In genomic region chr5:14325369-14325768, GRCh38 we compare ENCODE assay signal across 19 cellular contexts.
"Had no signal": no experiment of that assay in that cellular context is flagged by ENCODE, and none has a peak within 500 bp of the region (broad histone marks: within the 10 kb centered on the region; RNA-seq: fewer than 3 reads in every experiment).

No MANE protein-coding gene starts in this region.

- H3K27me3 ChIP-seq: body of pancreas, gastroesophageal sphincter, left lung, sigmoid colon, spleen, suprapubic skin had no signal

- H3K9me3 Mint-ChIP-seq: natural killer cell treated with Interleukin-12 subunit alpha and Interleukin-12 subunit beta and Interleukin-15 and Interleukin-18, amount 100 ng/mL, for 72 hours; T-helper 1 cell treated with Interleukin-12 subunit alpha and Interleukin-12 subunit beta and Interleukin-4 antibody, amounts not matched to agents 30 μg/mL and 1 μg/mL, for 36 hours had no signal

- H3K27ac Mint-ChIP-seq: activated B cell treated with CpG ODN at 0.5 μM for 24 hours; activated CD8-positive, alpha-beta T cell treated with anti-CD3 and anti-CD28 coated beads for 36 hours; activated naive CD4-positive, alpha-beta T cell treated with anti-CD3 and anti-CD28 coated beads, Interleukin-2, amount 50 U/mL, for 72 hours; stimulated activated naive CD8-positive, alpha-beta T cell treated with anti-CD3 and anti-CD28 coated beads, Interleukin-15, Interleukin-2, amounts not matched to agents 100 ng/mL and 50 ng/mL, for 24 hours; T-helper 1 cell treated with Interleukin-12 subunit alpha and Interleukin-12 subunit beta and Interleukin-4 antibody, amounts not matched to agents 30 μg/mL and 1 μg/mL, for 36 hours had no signal

- H3K27me3 Mint-ChIP-seq: activated B cell treated with CpG ODN at 0.5 μM for 24 hours; activated CD8-positive, alpha-beta T cell treated with anti-CD3 and anti-CD28 coated beads for 36 hours; natural killer cell treated with Interleukin-12 subunit alpha and Interleukin-12 subunit beta and Interleukin-15 and Interleukin-18, amount 100 ng/mL, for 72 hours; stimulated activated naive CD8-positive, alpha-beta T cell treated with anti-CD3 and anti-CD28 coated beads, Interleukin-15, Interleukin-2, amounts not matched to agents 100 ng/mL and 50 ng/mL, for 24 hours had no signal

- H3K9me3 ChIP-seq: body of pancreas, gastroesophageal sphincter, left lung, sigmoid colon, spleen, suprapubic skin had no signal

- H3K4me3 Mint-ChIP-seq: activated B cell treated with CpG ODN at 0.5 μM for 24 hours; activated CD8-positive, alpha-beta T cell treated with anti-CD3 and anti-CD28 coated beads for 36 hours; natural killer cell treated with Interleukin-12 subunit alpha and Interleukin-12 subunit beta and Interleukin-15 and Interleukin-18, amount 100 ng/mL, for 72 hours; stimulated activated naive CD8-positive, alpha-beta T cell treated with anti-CD3 and anti-CD28 coated beads, Interleukin-15, Interleukin-2, amounts not matched to agents 100 ng/mL and 50 ng/mL, for 24 hours; T-helper 1 cell treated with Interleukin-12 subunit alpha and Interleukin-12 subunit beta and Interleukin-4 antibody, amounts not matched to agents 30 μg/mL and 1 μg/mL, for 36 hours had no signal

- ATAC-seq: activated CD8-positive, alpha-beta T cell treated with anti-CD3 and anti-CD28 coated beads for 36 hours; activated naive CD4-positive, alpha-beta T cell treated with anti-CD3 and anti-CD28 coated beads, Interleukin-2, amount 50 U/mL, for 72 hours; body of pancreas; gastroesophageal sphincter; left lung; natural killer cell treated with Interleukin-12 subunit alpha and Interleukin-12 subunit beta and Interleukin-15 and Interleukin-18, amount 100 ng/mL, for 72 hours had no signal

- DNase-seq: activated B cell treated with CpG ODN at 0.5 μM for 24 hours; activated CD4-positive, alpha-beta T cell treated with anti-CD3 and anti-CD28 coated beads for 48 hours; activated CD8-positive, alpha-beta T cell treated with anti-CD3 and anti-CD28 coated beads for 36 hours; activated gamma-delta T cell; activated T-cell treated with anti-CD3 and anti-CD28 coated beads, Interleukin-2, amount 50 U/mL, for 48 hours; amniotic stem cell; body of pancreas; central memory CD4-positive, alpha-beta T cell; effector CD8-positive, alpha-beta T cell; islet precursor cell; left lung; sigmoid colon; spleen had no signal

- H3K27ac ChIP-seq: body of pancreas, gastroesophageal sphincter, left lung, sigmoid colon, spleen, suprapubic skin had no signal

- H3K4me3 ChIP-seq: body of pancreas, gastroesophageal sphincter, left lung, sigmoid colon, spleen, suprapubic skin had no signal

- H3K4me1 ChIP-seq: body of pancreas, suprapubic skin had no signal
